1 cellular context compared by ENCODE assay signal in genomic region chr9:89748831-89749499, GRCh38.
TF ChIP-seq lines count a peak whose summit lies in the region.

No MANE protein-coding gene starts in this region.

TF ChIP-seq in H1, 55 proteins besides CTCF, POLR2A, EP300 and RAD21:
- TF ChIP-seq JUN (IDR thresholded peaks at IDR 0.05; ENCODE audit: low read depth, low read length): no peak
- TF ChIP-seq EGR1 (IDR thresholded peaks at IDR 0.05; ENCODE audit: borderline replicate concordance, low read depth, low read length): no peak
- TF ChIP-seq SP1 (IDR thresholded peaks at IDR 0.05; ENCODE audit: low read depth, low read length): no peak
- no peak for TF ChIP-seq RFX5 (IDR thresholded peaks at IDR 0.05; ENCODE audit: borderline replicate concordance, low read depth, low read length)
- no peak for TF ChIP-seq BACH1 (IDR thresholded peaks at IDR 0.05; ENCODE audit: low read length)
- TF ChIP-seq CHD1 (IDR thresholded peaks at IDR 0.05; ENCODE audit: low read depth, low read length): no peak
- TF ChIP-seq JUND (IDR thresholded peaks at IDR 0.05; ENCODE audit: low read length): no peak
- no peak for TF ChIP-seq CBX5 (IDR thresholded peaks at IDR 0.05; ENCODE audit: low read depth, low read length)
- no peak for TF ChIP-seq NRF1 (IDR thresholded peaks at IDR 0.05; ENCODE audit: low read depth, low read length)
- no peak for TF ChIP-seq ASH2L (IDR thresholded peaks at IDR 0.05; ENCODE audit: low read length)
- no peak for TF ChIP-seq CHD2 (IDR thresholded peaks at IDR 0.05; ENCODE audit: low read length)
- no peak for TF ChIP-seq SAP30 (IDR thresholded peaks at IDR 0.05; ENCODE audit: insufficient read depth, insufficient replicate concordance, low read length)
- TF ChIP-seq TBP (IDR thresholded peaks at IDR 0.05; ENCODE audit: low read depth, low read length): no peak
- TF ChIP-seq GTF2F1 (IDR thresholded peaks at IDR 0.05; ENCODE audit: borderline replicate concordance, low read depth, low read length): no peak
- TF ChIP-seq GABPA (IDR thresholded peaks at IDR 0.05; ENCODE audit: borderline replicate concordance, insufficient read depth, low read length): no peak
- no peak for TF ChIP-seq BCL11A (IDR thresholded peaks at IDR 0.05; ENCODE audit: low read depth in 2 of 2, low read length in 2 of 2)
- no peak for TF ChIP-seq RBBP5 (IDR thresholded peaks at IDR 0.05; ENCODE audit: borderline replicate concordance, low read depth, low read length)
